In the genomic region with DNA sequence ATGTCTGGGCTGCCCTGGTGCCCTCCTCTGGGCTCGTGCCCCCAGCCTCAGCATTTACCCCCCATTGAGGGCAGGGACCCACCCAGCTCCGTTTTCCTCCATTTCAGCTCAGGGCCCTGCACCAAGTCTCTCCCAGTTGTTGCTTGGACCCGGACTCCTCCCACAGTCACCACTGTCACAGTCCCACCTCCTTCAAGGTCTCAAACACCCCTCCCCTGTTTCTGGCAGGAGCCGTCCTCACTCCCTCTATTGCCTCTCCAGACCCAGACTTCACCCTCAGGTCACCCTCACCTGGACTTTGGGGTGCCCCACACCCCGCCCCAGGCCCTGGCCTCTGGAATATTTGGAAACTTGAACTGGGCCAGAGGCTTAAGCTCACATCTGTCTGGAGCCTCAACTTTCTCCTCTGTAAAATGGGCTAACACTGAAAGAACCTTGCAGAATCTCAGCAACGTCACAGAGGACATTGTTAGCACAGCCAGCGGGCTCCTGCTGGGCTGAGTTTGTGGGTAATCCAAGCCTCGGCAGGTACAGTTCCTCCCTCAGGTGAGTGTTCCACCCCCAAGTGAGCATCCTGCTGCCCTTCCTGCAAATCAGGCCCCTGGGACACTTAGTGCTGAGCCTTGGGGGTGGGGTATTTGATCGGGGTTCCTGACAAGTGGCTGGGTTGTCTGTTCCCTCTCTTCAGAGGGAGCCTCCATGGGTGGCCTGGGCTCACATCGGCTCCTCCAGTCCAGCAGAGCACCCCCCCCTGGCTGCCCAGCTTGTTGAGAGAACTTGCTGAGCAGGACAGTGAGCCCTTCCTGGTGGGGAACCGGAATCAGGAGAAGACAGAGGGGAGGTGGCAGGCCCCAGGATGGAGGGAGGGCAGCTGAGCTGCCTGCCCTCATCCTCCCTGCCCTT, we compare ENCODE assay signal across 9 cellular contexts.
DNase-seq lines count a peak whose midpoint lies in the region; ATAC-seq, FAIRE-seq and TF ChIP-seq lines count a peak whose summit lies in the region.
"Had no signal": no experiment of that assay in that cellular context is flagged by ENCODE, and none has a peak within 500 bp of the region (broad histone marks: within the 10 kb centered on the region; RNA-seq: fewer than 3 reads in every experiment).

No MANE protein-coding gene starts in this region.

- peaks cover 64% of the 10 kb centered on the region for H3K4me1 Mint-ChIP-seq in stimulated activated naive CD8-positive, alpha-beta T cell treated with anti-CD3 and anti-CD28 coated beads, Interleukin-15, Interleukin-2, amounts not matched to agents 100 ng/mL and 50 ng/mL, for 24 hours (ENCODE audit: low read depth)
- peaks cover 30 to 68% (median 46%) of the 10 kb centered on the region in 4 donors for H3K4me1 Mint-ChIP-seq in naive thymus-derived CD8-positive, alpha-beta T cell

- ATAC-seq in stimulated activated naive CD8-positive, alpha-beta T cell treated with anti-CD3 and anti-CD28 coated beads, Interleukin-15, Interleukin-2, amounts not matched to agents 100 U/mL and 50 U/mL, for 24 hours: no peak
- no peak for ATAC-seq in naive thymus-derived CD8-positive, alpha-beta T cell
- ATAC-seq in HG03442 (IDR thresholded peaks at IDR 0.05; ENCODE audit: unreplicated experiment): no peak

- FAIRE-seq in H54 (lab: Jason Lieb, UNC): no peak
- FAIRE-seq: G401.6 had no signal

- H3K9me3 Mint-ChIP-seq in stimulated activated naive CD8-positive, alpha-beta T cell treated with anti-CD3 and anti-CD28 coated beads, Interleukin-15, Interleukin-2, amounts not matched to agents 100 ng/mL and 50 ng/mL, for 24 hours: no peaks in the 10 kb centered on the region
- no peaks in the 10 kb centered on the region for H3K9me3 Mint-ChIP-seq in naive thymus-derived CD8-positive, alpha-beta T cell

- H3K9me3 ChIP-seq in duodenal mucosa (ENCODE audit: control insufficient read depth in 1 of 2, low read length in 2 of 2): no peaks in the 10 kb centered on the region

- peak overlapping the region; percentile 96 for H3K27ac ChIP-seq in duodenal mucosa (ENCODE audit: low read depth, low read length)

- H3K36me3 Mint-ChIP-seq in stimulated activated naive CD8-positive, alpha-beta T cell treated with anti-CD3 and anti-CD28 coated beads, Interleukin-15, Interleukin-2, amounts not matched to agents 100 ng/mL and 50 ng/mL, for 24 hours (ENCODE audit: low read depth): peaks cover 37% of the 10 kb centered on the region
- no peaks in the 10 kb centered on the region for H3K36me3 Mint-ChIP-seq in naive thymus-derived CD8-positive, alpha-beta T cell

- H3K27me3 Mint-ChIP-seq in stimulated activated naive CD8-positive, alpha-beta T cell treated with anti-CD3 and anti-CD28 coated beads, Interleukin-15, Interleukin-2, amounts not matched to agents 100 ng/mL and 50 ng/mL, for 24 hours: no peaks in the 10 kb centered on the region
- peaks cover 0 to 2% (median 0%) of the 10 kb centered on the region in 5 donors for H3K27me3 Mint-ChIP-seq in naive thymus-derived CD8-positive, alpha-beta T cell

- TF ChIP-seq POLR2A in H54 (IDR thresholded peaks at IDR 0.05; ENCODE audit: low read depth, low read length): no peak

- H3K27me3 ChIP-seq in duodenal mucosa (ENCODE audit: control insufficient read depth in 1 of 2, insufficient read depth in 2 of 2, low read length in 2 of 2): no peaks in the 10 kb centered on the region

- H3K4me1 ChIP-seq in duodenal mucosa (ENCODE audit: control insufficient read depth in 1 of 2, insufficient read depth in 2 of 2, low read length in 2 of 2): peaks cover 46 to 62% of the 10 kb centered on the region in 2 donors

- peak overlapping the region; percentile 97 for H3K27ac Mint-ChIP-seq in stimulated activated naive CD8-positive, alpha-beta T cell treated with anti-CD3 and anti-CD28 coated beads, Interleukin-15, Interleukin-2, amounts not matched to agents 100 ng/mL and 50 ng/mL, for 24 hours
- peak overlapping the region; percentile 81 to 98 (median 92) for H3K27ac Mint-ChIP-seq in naive thymus-derived CD8-positive, alpha-beta T cell

- H3K4me3 ChIP-seq in duodenal mucosa (ENCODE audit: low read depth in 1 of 2, low read length in 2 of 2): peak overlapping the region; percentile 62 to 66

- peak overlapping the region; percentile 92 for H3K4me3 Mint-ChIP-seq in stimulated activated naive CD8-positive, alpha-beta T cell treated with anti-CD3 and anti-CD28 coated beads, Interleukin-15, Interleukin-2, amounts not matched to agents 100 ng/mL and 50 ng/mL, for 24 hours
- H3K4me3 Mint-ChIP-seq in naive thymus-derived CD8-positive, alpha-beta T cell: peak overlapping the region in 9 of 10 donors; percentile 60 to 92 (median 84)

- POLR2A ChIA-PET in naive thymus-derived CD8-positive, alpha-beta T cell (lab: Charles Lee): interaction anchor here (0.5 to 2.5 kb wide), 5 partner anchors 10 to 254 kb away, joined by 3 to 9 read pairs (median 4); no protein-coding TSS in a partner anchor

- DNase-seq in stimulated activated naive CD8-positive, alpha-beta T cell treated with anti-CD3 and anti-CD28 coated beads, Interleukin-15, Interleukin-2, amounts not matched to agents 100 U/mL and 50 U/mL, for 24 hours: no peak
- DNase-seq in naive thymus-derived CD8-positive, alpha-beta T cell: no peak
- DNase-seq in H54 (ENCODE audit: insufficient read length, low spot score) (no peak), HuH-7.5 (ENCODE audit: low spot score) (no peak)
- no peak for DNase-seq in activated CD8-positive, alpha-beta memory T cell treated with anti-CD3 and anti-CD28 coated beads for 24 hours

- H3K36me3 ChIP-seq in duodenal mucosa (ENCODE audit: control insufficient read depth in 1 of 2, insufficient read depth in 2 of 2, low read length in 2 of 2): peaks cover 0 to 7% of the 10 kb centered on the region in 2 donors

- H3K9ac ChIP-seq in duodenal mucosa (ENCODE audit: low read depth in 1 of 2, low read length in 2 of 2): peak overlapping the region; percentile 76 to 89
